ENCODE assay signal across 8 cellular contexts in genomic region chr4:1246901-1247810, GRCh38. TPM values are rescaled to one million over a fixed set of nuclear protein-coding genes. Genes with fewer than 3 reads are reported as not detected.
DNase-seq lines count a peak whose midpoint lies in the region; ATAC-seq and TF ChIP-seq lines count a peak whose summit lies in the region.

No MANE protein-coding gene starts in this region.

- no peaks in the 10 kb centered on the region for H3K9me3 Mint-ChIP-seq in activated CD4-positive, alpha-beta memory T cell treated with anti-CD3 and anti-CD28 coated beads for 36 hours

- POLR2A ChIA-PET in activated CD4-positive, alpha-beta memory T cell treated with anti-CD3 and anti-CD28 coated beads for 36 hours (lab: Charles Lee) = interaction anchor here (0.8 to 4.5 kb wide), 7 partner anchors 21 to 100 kb away, joined by 3 to 45 read pairs (median 5); partner anchors contain the start of gene UVSSA

- peaks cover 21% of the 10 kb centered on the region for H3K36me3 Mint-ChIP-seq in activated CD4-positive, alpha-beta memory T cell treated with anti-CD3 and anti-CD28 coated beads for 36 hours

- H3K4me3 Mint-ChIP-seq in activated CD4-positive, alpha-beta memory T cell treated with anti-CD3 and anti-CD28 coated beads for 36 hours = peak overlapping the region; percentile 87

- H3K4me1 ChIP-seq in HAP-1 (peaks cover 13% of the 10 kb centered on the region), neuron (ENCODE audit: insufficient read depth, low read length) (peaks cover 24% of the 10 kb centered on the region)

- H3K27ac Mint-ChIP-seq in activated CD4-positive, alpha-beta memory T cell treated with anti-CD3 and anti-CD28 coated beads for 36 hours = peak overlapping the region; percentile 92

- intact Hi-C loops in activated CD4-positive, alpha-beta memory T cell treated with anti-CD3 and anti-CD28 coated beads for 36 hours (cut with micrococcal nuclease) = loop anchor here (1.0 kb wide), 1 partner anchor 21 kb away; no protein-coding TSS in a partner anchor

- H3K9me3 ChIP-seq in HAP-1 (peaks cover 7% of the 10 kb centered on the region), neuron (ENCODE audit: low read length) (peaks cover 10% of the 10 kb centered on the region)

- peak overlapping the region; percentile 98 for H3K27ac ChIP-seq in C4-2B

- H3K4me3 ChIP-seq in HAP-1 = peak overlapping the region; percentile 76
- H3K4me3 ChIP-seq in fibroblast of villous mesenchyme (ENCODE audit: low read depth, low read length) = peak overlapping the region; percentile 75
- peak overlapping the region; percentile 80 for H3K4me3 ChIP-seq in neuron (ENCODE audit: low read length)

- no peak for ATAC-seq in GM18520 (IDR thresholded peaks at IDR 0.05; ENCODE audit: unreplicated experiment)
- no peak for ATAC-seq in GM18519 (IDR thresholded peaks at IDR 0.05; ENCODE audit: low FRiP score, unreplicated experiment)

- in situ Hi-C loops in HAP-1 (cut with MboI; ENCODE audit: low sequenced_read_pairs) = no loop called here

- CTCF ChIA-PET in activated CD4-positive, alpha-beta memory T cell treated with anti-CD3 and anti-CD28 coated beads for 36 hours (lab: Charles Lee) = interaction anchor here (0.7 to 5.5 kb wide), 4 partner anchors 17 to 80 kb away, joined by 3 to 43 read pairs (median 8); no protein-coding TSS in a partner anchor

- H2AFZ ChIP-seq in neuron (ENCODE audit: low read depth, low read length) = no peak overlapping the region

- H3K4me1 Mint-ChIP-seq in activated CD4-positive, alpha-beta memory T cell treated with anti-CD3 and anti-CD28 coated beads for 36 hours (ENCODE audit: low read depth) = peaks cover 64% of the 10 kb centered on the region

- H3K27me3 ChIP-seq in HAP-1 (ENCODE audit: low read depth) = no peaks in the 10 kb centered on the region
- H3K27me3 ChIP-seq in neuron (ENCODE audit: insufficient read depth, low read length) = no peaks in the 10 kb centered on the region

- DNase-seq in HAP-1 (ENCODE audit: low spot score in 2 of 2) (peak in 1 of 2 experiments; percentile 19), fibroblast of villous mesenchyme (ENCODE audit: low read depth) (peak; percentile 19), amniotic stem cell (lab: John Stamatoyannopoulos, UW) (no peak)
- peak; percentile 48 for DNase-seq in activated CD4-positive, alpha-beta memory T cell treated with anti-CD3 and anti-CD28 coated beads for 36 hours

- H3K27me3 Mint-ChIP-seq in activated CD4-positive, alpha-beta memory T cell treated with anti-CD3 and anti-CD28 coated beads for 36 hours = no peaks in the 10 kb centered on the region

- peaks cover 5% of the 10 kb centered on the region for H3K36me3 ChIP-seq in HAP-1 (replicated peaks)
- H3K36me3 ChIP-seq in neuron (ENCODE audit: insufficient read depth, low read length) = peaks cover 18% of the 10 kb centered on the region

- TF ChIP-seq CTCF in C4-2B (conservative IDR thresholded peaks at IDR 0.05) (no peak), fibroblast of villous mesenchyme (IDR thresholded peaks at IDR 0.05; ENCODE audit: insufficient read depth, low read depth, low read length) (no peak)

RNA-seq across cellular contexts. Expression of gene CTBP1, which starts 1.8 kb away (rescaled TPM):
- total RNA-seq in activated CD4-positive, alpha-beta memory T cell treated with anti-CD3 and anti-CD28 coated beads for 36 hours = 100 to 1,000 TPM; 154 to 162 TPM
- total RNA-seq in fibroblast of villous mesenchyme = 235 and 314 TPM in 2 replicates

RNA-seq across cellular contexts. Expression of gene MAEA, which starts 42.5 kb away (rescaled TPM):
- 10 to 100 TPM; 47.3 to 50.3 TPM for total RNA-seq in activated CD4-positive, alpha-beta memory T cell treated with anti-CD3 and anti-CD28 coated beads for 36 hours
- 59.6 and 60.2 TPM in 2 replicates for total RNA-seq in fibroblast of villous mesenchyme
